11 cellular contexts compared by ENCODE assay signal in the genomic region with DNA sequence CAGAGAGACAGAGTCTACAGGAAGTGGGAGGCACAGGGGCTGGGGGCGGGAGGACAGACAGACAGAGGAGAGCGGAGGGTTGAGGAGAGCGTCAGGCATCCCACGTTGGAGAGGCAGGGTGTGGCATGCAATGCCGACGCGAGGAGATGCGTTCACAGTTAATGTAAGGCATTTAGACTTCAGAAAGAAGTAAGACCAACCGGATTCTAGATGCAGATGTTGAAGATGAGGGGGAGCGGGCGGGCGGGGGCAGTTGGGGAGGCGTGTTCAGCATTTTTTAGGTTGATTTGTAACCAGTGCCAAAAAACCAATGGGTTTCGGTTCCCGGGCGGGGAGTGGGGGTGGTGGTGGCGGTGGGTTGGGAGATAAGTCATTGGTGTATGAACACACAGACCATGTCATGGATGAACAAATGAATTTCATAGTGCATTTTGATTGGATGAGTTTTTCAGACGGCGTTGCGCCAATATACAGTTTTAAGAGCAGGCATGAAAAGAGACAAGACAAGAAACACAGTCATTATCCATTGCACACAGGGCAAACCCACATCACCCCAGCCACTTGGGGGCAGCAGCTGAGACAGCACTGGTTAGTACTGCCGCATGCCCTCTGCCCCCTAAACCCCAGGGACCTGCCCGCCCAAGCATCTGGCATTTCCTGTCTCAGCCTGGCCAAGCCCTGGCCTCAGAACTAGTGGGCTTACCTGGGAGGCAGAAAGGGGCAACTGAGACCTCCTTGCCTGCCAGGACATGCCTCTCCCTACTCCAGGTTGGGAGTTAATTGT.
A peak's percentile ranks its signal among the peaks of the same experiment; 100 is the strongest.
DNase-seq lines count a peak whose midpoint lies in the region; ATAC-seq and TF ChIP-seq lines count a peak whose summit lies in the region.
"Had no signal": no experiment of that assay in that cellular context is flagged by ENCODE, and none has a peak within 500 bp of the region (broad histone marks: within the 10 kb centered on the region; RNA-seq: fewer than 3 reads in every experiment).

No MANE protein-coding gene starts in this region.

- no peaks in the 10 kb centered on the region for H3K9me3 Mint-ChIP-seq in CD4-positive, alpha-beta memory T cell
- no peaks in the 10 kb centered on the region for H3K9me3 Mint-ChIP-seq in activated CD4-positive, alpha-beta memory T cell treated with anti-CD3 and anti-CD28 coated beads for 36 hours
- no peaks in the 10 kb centered on the region for H3K9me3 Mint-ChIP-seq in memory B cell
- H3K9me3 Mint-ChIP-seq in glutamatergic neuron (ENCODE audit: unreplicated experiment): peaks cover 7% of the 10 kb centered on the region

- H3K27ac Mint-ChIP-seq in CD4-positive, alpha-beta memory T cell: peak overlapping the region in 3 of 7 donors; percentile 22 to 84 (median 69)
- peak overlapping the region; percentile 29 for H3K27ac Mint-ChIP-seq in activated CD4-positive, alpha-beta memory T cell treated with anti-CD3 and anti-CD28 coated beads for 36 hours
- H3K27ac Mint-ChIP-seq in memory B cell: no peak overlapping the region
- no peak overlapping the region for H3K27ac Mint-ChIP-seq in glutamatergic neuron (ENCODE audit: unreplicated experiment)

- H3K4me1 Mint-ChIP-seq in CD4-positive, alpha-beta memory T cell: peaks cover 9 to 27% (median 11%) of the 10 kb centered on the region in 4 donors
- H3K4me1 Mint-ChIP-seq in activated CD4-positive, alpha-beta memory T cell treated with anti-CD3 and anti-CD28 coated beads for 36 hours (ENCODE audit: low read depth): peaks cover 23% of the 10 kb centered on the region
- H3K4me1 Mint-ChIP-seq in memory B cell (peaks cover 23% of the 10 kb centered on the region), glutamatergic neuron (ENCODE audit: low read depth, unreplicated experiment) (no peaks in the 10 kb centered on the region)

- H3K4me1 ChIP-seq in CD4-positive, alpha-beta memory T cell (ENCODE audit: insufficient read depth, low read length): peaks cover 4% of the 10 kb centered on the region
- H3K4me1 ChIP-seq: psoas muscle had no signal

- no peaks in the 10 kb centered on the region for H3K36me3 ChIP-seq in CD4-positive, alpha-beta memory T cell (ENCODE audit: insufficient read depth, low read length)
- no peaks in the 10 kb centered on the region for H3K36me3 ChIP-seq in H7 (replicated peaks; ENCODE audit: control insufficient read depth, insufficient read depth, low read length)

- intact Hi-C loops in CD4-positive, alpha-beta memory T cell (cut with micrococcal nuclease): no loop called here
- intact Hi-C loops in activated CD4-positive, alpha-beta memory T cell treated with anti-CD3 and anti-CD28 coated beads for 36 hours (cut with micrococcal nuclease): loop anchor here (2.0 kb wide), 1 partner anchor 33 kb away; no protein-coding TSS in a partner anchor

- POLR2A ChIA-PET in CD4-positive, alpha-beta memory T cell (lab: Charles Lee; ENCODE audit: partially characterized antibody): no interaction called here
- POLR2A ChIA-PET in activated CD4-positive, alpha-beta memory T cell treated with anti-CD3 and anti-CD28 coated beads for 36 hours (lab: Charles Lee): no interaction called here

- H3K4me3 ChIP-seq in CD4-positive, alpha-beta memory T cell (ENCODE audit: low read length in 2 of 2): no peak overlapping the region
- H3K4me3 ChIP-seq in H7 (ENCODE audit: insufficient read depth, low read depth, low read length): no peak overlapping the region
- H3K4me3 ChIP-seq: psoas muscle had no signal

- H3K9me3 ChIP-seq in CD4-positive, alpha-beta memory T cell (ENCODE audit: control insufficient read depth in 1 of 2, low read length in 2 of 2): no peaks in the 10 kb centered on the region
- H3K9me3 ChIP-seq: psoas muscle had no signal

- no peaks in the 10 kb centered on the region for H3K36me3 Mint-ChIP-seq in CD4-positive, alpha-beta memory T cell
- no peaks in the 10 kb centered on the region for H3K36me3 Mint-ChIP-seq in activated CD4-positive, alpha-beta memory T cell treated with anti-CD3 and anti-CD28 coated beads for 36 hours
- H3K36me3 Mint-ChIP-seq in memory B cell: no peaks in the 10 kb centered on the region
- no peaks in the 10 kb centered on the region for H3K36me3 Mint-ChIP-seq in glutamatergic neuron (ENCODE audit: unreplicated experiment)

- peak overlapping the region in 7 of 8 donors; percentile 57 to 81 (median 72) for H3K4me3 Mint-ChIP-seq in CD4-positive, alpha-beta memory T cell
- H3K4me3 Mint-ChIP-seq in activated CD4-positive, alpha-beta memory T cell treated with anti-CD3 and anti-CD28 coated beads for 36 hours: peak overlapping the region; percentile 46
- H3K4me3 Mint-ChIP-seq in memory B cell (peak overlapping the region; percentile 28), glutamatergic neuron (ENCODE audit: unreplicated experiment) (no peak overlapping the region)

- H3K27me3 ChIP-seq in CD4-positive, alpha-beta memory T cell (ENCODE audit: insufficient read depth, low read length): no peaks in the 10 kb centered on the region
- no peaks in the 10 kb centered on the region for H3K27me3 ChIP-seq in H7 (ENCODE audit: control insufficient read depth, insufficient read depth, low read length)

- no peaks in the 10 kb centered on the region for H3K27me3 Mint-ChIP-seq in CD4-positive, alpha-beta memory T cell
- H3K27me3 Mint-ChIP-seq in activated CD4-positive, alpha-beta memory T cell treated with anti-CD3 and anti-CD28 coated beads for 36 hours: no peaks in the 10 kb centered on the region
- H3K27me3 Mint-ChIP-seq in memory B cell (peaks cover 1% of the 10 kb centered on the region), glutamatergic neuron (ENCODE audit: unreplicated experiment) (peaks cover 16% of the 10 kb centered on the region)

- CTCF ChIA-PET in CD4-positive, alpha-beta memory T cell (lab: Charles Lee; ENCODE audit: partially characterized antibody): interaction anchor here (0.9 kb wide), 1 partner anchor 264 kb away, joined by 3 read pairs; no protein-coding TSS in a partner anchor
- CTCF ChIA-PET in activated CD4-positive, alpha-beta memory T cell treated with anti-CD3 and anti-CD28 coated beads for 36 hours (lab: Charles Lee): no interaction called here

- ATAC-seq in memory B cell (ENCODE audit: low read depth) (peak; percentile 59), GM18858 (IDR thresholded peaks at IDR 0.05; ENCODE audit: unreplicated experiment) (no peak), GM18909 (IDR thresholded peaks at IDR 0.05; ENCODE audit: poor library complexity, unreplicated experiment) (no peak)
- ATAC-seq: psoas muscle had no signal

- peak in 2 of 5 donors; percentile 17 to 50 for DNase-seq in CD4-positive, alpha-beta memory T cell
- DNase-seq in H7 (peak; percentile 71), memory B cell (ENCODE audit: low spot score in 2 of 2) (no peak), glutamatergic neuron (no peak), A172 (ENCODE audit: low spot score) (no peak)
- DNase-seq in activated CD4-positive, alpha-beta memory T cell treated with anti-CD3 and anti-CD28 coated beads for 36 hours: peak; percentile 75
- DNase-seq: activated CD4-positive, CD25-positive, alpha-beta regulatory T cell treated with anti-CD3 and anti-CD28 coated beads, Interleukin-2, amount 50 U/mL, for 72 hours; NCI-H510A treated with DMSO at 0.1 percent for 48 hours; psoas muscle had no signal

- H3K27ac ChIP-seq in CD4-positive, alpha-beta memory T cell (ENCODE audit: low read depth, low read length): no peak overlapping the region
- H3K27ac ChIP-seq: psoas muscle had no signal

- no peak for TF ChIP-seq CTCF in glutamatergic neuron (IDR thresholded peaks at IDR 0.05; ENCODE audit: partially characterized antibody, unreplicated experiment)

Comparison
In these comparisons a context has a peak if more than half of its experiments do, and no peak if none do; other contexts are left out.
1. DNase-seq: peak in H7 (single experiment) and activated CD4-positive, alpha-beta memory T cell treated with anti-CD3 and anti-CD28 coated beads for 36 hours (single experiment); none in memory B cell (0 of 2), glutamatergic neuron (single experiment) and A172 (single experiment).